ENCODE assay signal across 33 cellular contexts in the genomic region with DNA sequence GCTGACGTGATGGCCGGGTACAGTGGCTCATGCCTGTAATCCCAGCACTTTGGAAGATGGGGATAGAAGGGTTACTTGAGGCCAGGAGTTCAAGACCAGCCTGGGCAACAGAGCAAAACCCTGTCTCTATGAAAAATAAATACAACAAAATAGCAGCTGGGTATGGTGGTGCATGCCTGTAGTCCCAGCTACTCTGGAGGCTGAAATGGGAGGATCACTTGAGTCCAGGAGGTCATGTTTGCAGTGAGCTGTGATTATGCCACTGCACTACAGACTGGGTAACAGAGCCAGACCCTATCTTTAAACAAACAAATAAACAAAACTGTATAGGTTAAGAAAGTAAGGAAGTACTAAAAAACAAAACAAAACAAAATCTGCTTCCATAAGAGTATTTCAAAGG.
"Had no signal": no experiment of that assay in that cellular context is flagged by ENCODE, and none has a peak within 500 bp of the region (broad histone marks: within the 10 kb centered on the region; RNA-seq: fewer than 3 reads in every experiment).

No MANE protein-coding gene starts in this region.

- H3K36me3 ChIP-seq: adrenal gland, ascending aorta, brain microvascular endothelial cell, breast epithelium, cardiac muscle cell had no signal

- H3K27ac ChIP-seq: adrenal gland, ascending aorta, body of pancreas, brain microvascular endothelial cell, breast epithelium, cardiac muscle cell had no signal

- FAIRE-seq: astrocyte, bronchial epithelial cell, colon had no signal

- H3K27me3 ChIP-seq: adrenal gland, ascending aorta, body of pancreas, brain microvascular endothelial cell, breast epithelium had no signal

- DNase-seq: activated effector memory CD4-positive, alpha-beta T cell treated with anti-CD3 and anti-CD28 coated beads, Interleukin-2, amount 50 U/mL, for 16 hours; activated effector memory CD4-positive, alpha-beta T cell treated with Interleukin-2 at 50 U/mL for 16 hours; activated gamma-delta T cell; activated gamma-delta T cell treated with Interleukin-2 at 50 U/mL for 16 hours; activated naive CD4-positive, alpha-beta T cell; activated naive CD4-positive, alpha-beta T cell treated with anti-CD3 and anti-CD28 coated beads for 36 hours; activated naive CD4-positive, alpha-beta T cell treated with anti-CD3 and anti-CD28 coated beads, Interleukin-2, amount 10 ng/mL, durations not matched to agents 7 days and 5 days; activated naive CD4-positive, alpha-beta T cell treated with anti-CD3 and anti-CD28 coated beads, Interleukin-2, amount 50 U/mL, for 16 hours; activated naive CD4-positive, alpha-beta T cell treated with Interleukin-2 at 50 U/mL for 16 hours; activated naive CD8-positive, alpha-beta T cell treated with anti-CD3 and anti-CD28 coated beads for 36 hours; activated naive CD8-positive, alpha-beta T cell treated with anti-CD3 and anti-CD28 coated beads, Interleukin-2, amount 10 ng/mL, durations not matched to agents 7 days and 5 days; activated naive CD8-positive, alpha-beta T cell treated with anti-CD3 and anti-CD28 coated beads, Interleukin-2, amount 50 U/mL, for 24 hours; activated T-cell treated with anti-CD3 and anti-CD28 coated beads, Interleukin-2, amount 50 U/mL, for 24 hours; activated T-cell treated with anti-CD3 and anti-CD28 coated beads, Interleukin-2, amount 50 U/mL, for 4 hours; activated T-cell treated with anti-CD3 and anti-CD28 coated beads, Interleukin-2, amount 50 U/mL, for 48 hours; activated T-cell treated with anti-CD3 and anti-CD28 coated beads, Interleukin-2, amount 50 U/mL, for 72 hours; adrenal gland; amniotic stem cell; amygdala; anterior cingulate cortex; aorta; body of pancreas; brain microvascular endothelial cell; caudate nucleus; central memory CD4-positive, alpha-beta T cell had no signal

- H3K4me3 ChIP-seq: adrenal gland, ascending aorta, body of pancreas, breast epithelium, cardiac muscle cell had no signal

- H3K4me1 ChIP-seq: adrenal gland, ascending aorta, body of pancreas, breast epithelium had no signal

- H3K9me3 ChIP-seq: adrenal gland, ascending aorta, breast epithelium had no signal

- ATAC-seq: activated naive CD4-positive, alpha-beta T cell treated with anti-CD3 and anti-CD28 coated beads, Interleukin-2, amount 50 U/mL, for 72 hours; activated naive CD8-positive, alpha-beta T cell treated with anti-CD3 and anti-CD28 coated beads, Interleukin-2, amount 50 U/mL, for 24 hours; activated T-cell treated with anti-CD3 and anti-CD28 coated beads, Interleukin-2, amount 50 U/mL, for 4 hours; activated T-cell treated with anti-CD3 and anti-CD28 coated beads, Interleukin-2, amount 50 U/mL, for 72 hours; activated T-helper 17 cell treated with anti-CD3 and anti-CD28 coated beads, Interleukin-2, amount 50 U/mL, for 72 hours; body of pancreas had no signal
